ENCODE assay signal across 17 cellular contexts in genomic region chr15:89372069-89373033, GRCh38.
"Had no signal": no experiment of that assay in that cellular context is flagged by ENCODE, and none has a peak within 500 bp of the region (broad histone marks: within the 10 kb centered on the region; RNA-seq: fewer than 3 reads in every experiment).

No MANE protein-coding gene starts in this region.

- ATAC-seq: activated naive CD8-positive, alpha-beta T cell treated with anti-CD3 and anti-CD28 coated beads, Interleukin-2, amount 50 U/mL, for 24 hours; naive thymus-derived CD4-positive, alpha-beta T cell; stimulated activated naive CD8-positive, alpha-beta T cell treated with anti-CD3 and anti-CD28 coated beads, Interleukin-15, Interleukin-2, amounts not matched to agents 100 U/mL and 50 U/mL, for 24 hours had no signal

- DNase-seq: activated CD4-positive, alpha-beta T cell treated with anti-CD3 and anti-CD28 coated beads, Interleukin-2, amount 50 U/mL, for 1 hour; activated gamma-delta T cell; activated naive CD8-positive, alpha-beta T cell treated with anti-CD3 and anti-CD28 coated beads, Interleukin-2, amount 50 U/mL, for 24 hours; activated T-cell treated with anti-CD3 and anti-CD28 coated beads, Interleukin-2, amount 50 U/mL, for 1 hour; cortex of kidney; left cardiac atrium; lower lobe of right lung; naive thymus-derived CD4-positive, alpha-beta T cell; occipital lobe; stimulated activated CD4-positive, alpha-beta T cell treated with anti-CD3 and anti-CD28 coated beads, Interleukin-2, amount 100 ng/mL, for 48 hours; stimulated activated naive CD8-positive, alpha-beta T cell treated with anti-CD3 and anti-CD28 coated beads, Interleukin-15, Interleukin-2, amounts not matched to agents 100 U/mL and 50 U/mL, for 24 hours had no signal

- H2AFZ ChIP-seq: hepatocyte had no signal

- H3K9me3 Mint-ChIP-seq: activated naive CD8-positive, alpha-beta T cell treated with anti-CD3 and anti-CD28 coated beads, Interleukin-2, amount 50 U/mL, for 24 hours had no signal

- FAIRE-seq: astrocyte had no signal

- H3K9me3 ChIP-seq: gastroesophageal sphincter, lower lobe of right lung, suprapubic skin had no signal

- H3K79me2 ChIP-seq: hepatocyte had no signal

- H3K4me3 Mint-ChIP-seq: activated naive CD8-positive, alpha-beta T cell treated with anti-CD3 and anti-CD28 coated beads, Interleukin-2, amount 50 U/mL, for 24 hours had no signal

- H3K27ac ChIP-seq: cardiac muscle cell, gastroesophageal sphincter, hepatocyte, lower lobe of right lung, suprapubic skin, WERI-Rb-1 had no signal

- H3K36me3 ChIP-seq: cardiac muscle cell, gastroesophageal sphincter, lower lobe of right lung, suprapubic skin had no signal

- H3K4me3 ChIP-seq: cardiac muscle cell, hepatocyte had no signal

- H3K27ac Mint-ChIP-seq: activated naive CD8-positive, alpha-beta T cell treated with anti-CD3 and anti-CD28 coated beads, Interleukin-2, amount 50 U/mL, for 24 hours had no signal
